ENCODE assay signal across 9 cellular contexts in genomic region chr6:16345449-16346330, GRCh38.
A peak's percentile ranks its signal among the peaks of the same experiment; 100 is the strongest.
DNase-seq lines count a peak whose midpoint lies in the region; ATAC-seq and TF ChIP-seq lines count a peak whose summit lies in the region.
"Had no signal": no experiment of that assay in that cellular context is flagged by ENCODE, and none has a peak within 500 bp of the region (broad histone marks: within the 10 kb centered on the region; RNA-seq: fewer than 3 reads in every experiment).

No MANE protein-coding gene starts in this region.

- H3K36me3 ChIP-seq in RWPE2 (ENCODE audit: low read depth) (no peaks in the 10 kb centered on the region), smooth muscle cell (ENCODE audit: low read depth) (no peaks in the 10 kb centered on the region), colonic mucosa (no peaks in the 10 kb centered on the region)

- H3K27me3 Mint-ChIP-seq in HFFc6 (ENCODE audit: insufficient read depth), result peaks cover 2% of the 10 kb centered on the region
- no peaks in the 10 kb centered on the region for H3K27me3 Mint-ChIP-seq in activated naive CD4-positive, alpha-beta T cell treated with anti-CD3 and anti-CD28 coated beads for 36 hours (ENCODE audit: low read depth)
- H3K27me3 Mint-ChIP-seq: activated naive CD8-positive, alpha-beta T cell had no signal

- H3K4me3 Mint-ChIP-seq in HFFc6, result peak overlapping the region; percentile 66
- no peak overlapping the region for H3K4me3 Mint-ChIP-seq in activated naive CD4-positive, alpha-beta T cell treated with anti-CD3 and anti-CD28 coated beads for 36 hours
- H3K4me3 Mint-ChIP-seq: activated naive CD8-positive, alpha-beta T cell had no signal

- peaks cover 3% of the 10 kb centered on the region; the same call in 1 of the 2 replicates for H3K9me3 Mint-ChIP-seq in HFFc6
- H3K9me3 Mint-ChIP-seq in activated naive CD4-positive, alpha-beta T cell treated with anti-CD3 and anti-CD28 coated beads for 36 hours, result no peaks in the 10 kb centered on the region

- peaks cover 18% of the 10 kb centered on the region for H3K36me3 Mint-ChIP-seq in HFFc6 (ENCODE audit: low read depth)
- H3K36me3 Mint-ChIP-seq in activated naive CD4-positive, alpha-beta T cell treated with anti-CD3 and anti-CD28 coated beads for 36 hours (ENCODE audit: low read depth), result no peaks in the 10 kb centered on the region

- H3K27ac ChIP-seq in RWPE2 (ENCODE audit: poor library complexity, severe bottlenecking), result peak overlapping the region; percentile 41
- peak overlapping the region; percentile 74 for H3K27ac ChIP-seq in smooth muscle cell (ENCODE audit: low read depth)
- no peak overlapping the region for H3K27ac ChIP-seq in colonic mucosa

- no peak overlapping the region for H2AFZ ChIP-seq in smooth muscle cell (ENCODE audit: low read depth)

- H3F3A ChIP-seq in smooth muscle cell (ENCODE audit: low read depth), result peaks cover 7% of the 10 kb centered on the region

- CTCF ChIA-PET in activated naive CD4-positive, alpha-beta T cell treated with anti-CD3 and anti-CD28 coated beads for 36 hours (lab: Charles Lee), result no interaction called here

- H3K27me3 ChIP-seq in RWPE2 (ENCODE audit: insufficient read depth, poor library complexity, severe bottlenecking) (no peaks in the 10 kb centered on the region), smooth muscle cell (ENCODE audit: low read depth) (no peaks in the 10 kb centered on the region), colonic mucosa (no peaks in the 10 kb centered on the region)

- peaks cover 12% of the 10 kb centered on the region for H3K4me1 ChIP-seq in RWPE2 (ENCODE audit: insufficient read depth, poor library complexity, severe bottlenecking)
- peaks cover 14% of the 10 kb centered on the region for H3K4me1 ChIP-seq in smooth muscle cell (ENCODE audit: low read depth)
- no peaks in the 10 kb centered on the region for H3K4me1 ChIP-seq in colonic mucosa

- H3K4me3 ChIP-seq in RWPE2 (ENCODE audit: severe bottlenecking) (no peak overlapping the region), fibroblast of villous mesenchyme (ENCODE audit: low read depth, low read length) (no peak overlapping the region), smooth muscle cell (no peak overlapping the region), colonic mucosa (no peak overlapping the region)

- H3K4me1 Mint-ChIP-seq in HFFc6 (ENCODE audit: low read depth), result peaks cover 67% of the 10 kb centered on the region
- peaks cover 5% of the 10 kb centered on the region for H3K4me1 Mint-ChIP-seq in activated naive CD4-positive, alpha-beta T cell treated with anti-CD3 and anti-CD28 coated beads for 36 hours (ENCODE audit: low read depth)

- peak overlapping the region; percentile 96 for H3K27ac Mint-ChIP-seq in HFFc6
- H3K27ac Mint-ChIP-seq in activated naive CD4-positive, alpha-beta T cell treated with anti-CD3 and anti-CD28 coated beads for 36 hours, result no peak overlapping the region

- intact Hi-C loops in colonic mucosa (cut with DNase I), result no loop called here
- intact Hi-C loops in activated naive CD4-positive, alpha-beta T cell treated with anti-CD3 and anti-CD28 coated beads for 36 hours (cut with micrococcal nuclease), result no loop called here

- H3K4me2 ChIP-seq in smooth muscle cell, result peak overlapping the region; percentile 61

- H3K9ac ChIP-seq in smooth muscle cell (ENCODE audit: low read depth) (peak overlapping the region; percentile 32), colonic mucosa (ENCODE audit: low read depth in 2 of 2, low read length in 2 of 2) (no peak overlapping the region)

- no peaks in the 10 kb centered on the region for H3K9me3 ChIP-seq in RWPE2 (ENCODE audit: severe bottlenecking)
- no peaks in the 10 kb centered on the region for H3K9me3 ChIP-seq in smooth muscle cell (replicated peaks; ENCODE audit: low read depth)
- no peaks in the 10 kb centered on the region for H3K9me3 ChIP-seq in colonic mucosa

- WGBS in smooth muscle cell (ENCODE audit: low lambda C conversion rate), result 63% methylated on average over 16 of the region's 16 CpGs

- H3K79me2 ChIP-seq in smooth muscle cell (ENCODE audit: low read depth), result no peaks in the 10 kb centered on the region

- peaks cover 39% of the 10 kb centered on the region for H4K20me1 ChIP-seq in smooth muscle cell (ENCODE audit: low read depth)

- TF ChIP-seq CTCF in HFFc6 (IDR thresholded peaks at IDR 0.05), result no peak
- no peak for TF ChIP-seq CTCF in RWPE2 (IDR thresholded peaks at IDR 0.05; ENCODE audit: poor library complexity, severe bottlenecking)
- TF ChIP-seq CTCF in fibroblast of villous mesenchyme (IDR thresholded peaks at IDR 0.05; ENCODE audit: insufficient read depth, low read depth, low read length), result no peak
- no peak for TF ChIP-seq CTCF in smooth muscle cell (IDR thresholded peaks at IDR 0.05; ENCODE audit: borderline replicate concordance, insufficient read depth, poor library complexity, severe bottlenecking)
- TF ChIP-seq CTCF in colonic mucosa (IDR thresholded peaks at IDR 0.05), result no peak

- ATAC-seq in RWPE2 (ENCODE audit: low read depth), result peak; percentile 93
- ATAC-seq in HG03135 (IDR thresholded peaks at IDR 0.05; ENCODE audit: unreplicated experiment), result no peak

- DNase-seq in HFFc6, result peak; percentile 93
- DNase-seq in RWPE2 (ENCODE audit: low spot score), result no peak
- peak; percentile 95 for DNase-seq in fibroblast of villous mesenchyme (ENCODE audit: low read depth)
- no peak for DNase-seq in smooth muscle cell (lab: John Stamatoyannopoulos, UW; ENCODE audit: unreplicated experiment)
- DNase-seq in colonic mucosa, result no peak
- DNase-seq in activated CD4-positive, alpha-beta T cell treated with anti-CD3 and anti-CD28 coated beads, Interleukin-2, amount 50 U/mL, for 48 hours, result no peak
- no peak for DNase-seq in activated naive CD4-positive, alpha-beta T cell treated with anti-CD3 and anti-CD28 coated beads for 36 hours

Comparison
In these comparisons a context has a peak if more than half of its experiments do, and no peak if none do; other contexts are left out.
1. DNase-seq: peak in HFFc6 (single experiment) and fibroblast of villous mesenchyme (single experiment); none in RWPE2 (single experiment), smooth muscle cell (single experiment), colonic mucosa (single experiment), activated CD4-positive, alpha-beta T cell treated with anti-CD3 and anti-CD28 coated beads, Interleukin-2, amount 50 U/mL, for 48 hours (0 of 2) and activated naive CD4-positive, alpha-beta T cell treated with anti-CD3 and anti-CD28 coated beads for 36 hours (single experiment).